10 cellular contexts compared by ENCODE assay signal in genomic region chr22:46114518-46115387, GRCh38. TPM values are rescaled to one million over a fixed set of nuclear protein-coding genes. Genes with fewer than 3 reads are reported as not detected.
A peak's percentile ranks its signal among the peaks of the same experiment; 100 is the strongest.
DNase-seq lines count a peak whose midpoint lies in the region; ATAC-seq and TF ChIP-seq lines count a peak whose summit lies in the region.
"Had no signal": no experiment of that assay in that cellular context is flagged by ENCODE, and none has a peak within 500 bp of the region (broad histone marks: within the 10 kb centered on the region; RNA-seq: fewer than 3 reads in every experiment).

No MANE protein-coding gene starts in this region.

- no peaks in the 10 kb centered on the region for H3K36me3 Mint-ChIP-seq in T-helper 17 cell (ENCODE audit: low read depth)
- no peaks in the 10 kb centered on the region for H3K36me3 Mint-ChIP-seq in activated CD4-positive, alpha-beta memory T cell treated with anti-CD3 and anti-CD28 coated beads, Interleukin-2, amount 10 ng/mL, durations not matched to agents 7 days and 5 days (ENCODE audit: low read depth)
- no peaks in the 10 kb centered on the region for H3K36me3 Mint-ChIP-seq in CD4-positive, alpha-beta T cell (ENCODE audit: low read depth)

- peak overlapping the region; percentile 41 for H3K4me3 Mint-ChIP-seq in T-helper 17 cell
- H3K4me3 Mint-ChIP-seq in activated CD4-positive, alpha-beta memory T cell treated with anti-CD3 and anti-CD28 coated beads, Interleukin-2, amount 10 ng/mL, durations not matched to agents 7 days and 5 days: no peak overlapping the region
- no peak overlapping the region for H3K4me3 Mint-ChIP-seq in CD4-positive, alpha-beta T cell
- H3K4me3 Mint-ChIP-seq: activated T-cell treated with anti-CD3 and anti-CD28 coated beads, Interleukin-2, amount 50 U/mL, for 24 hours had no signal

- no peak overlapping the region for H3K4me3 ChIP-seq in HEK293 (ENCODE audit: low read depth, low read length)
- no peak overlapping the region for H3K4me3 ChIP-seq in right atrium auricular region
- no peak overlapping the region for H3K4me3 ChIP-seq in subcutaneous abdominal adipose tissue (ENCODE audit: low read depth in 1 of 5, low read length in 5 of 5)

- peak overlapping the region; percentile 45 for H3K27ac Mint-ChIP-seq in T-helper 17 cell
- H3K27ac Mint-ChIP-seq in activated CD4-positive, alpha-beta memory T cell treated with anti-CD3 and anti-CD28 coated beads, Interleukin-2, amount 10 ng/mL, durations not matched to agents 7 days and 5 days: no peak overlapping the region
- H3K27ac Mint-ChIP-seq in CD4-positive, alpha-beta T cell: no peak overlapping the region
- H3K27ac Mint-ChIP-seq: activated T-cell treated with anti-CD3 and anti-CD28 coated beads, Interleukin-2, amount 50 U/mL, for 24 hours had no signal

- DNase-seq in T-helper 17 cell (no peak), right atrium auricular region (ENCODE audit: low spot score) (no peak), C1 segment of cervical spinal cord (lab: John Stamatoyannopoulos, UW) (no peak)
- DNase-seq in activated CD4-positive, alpha-beta memory T cell treated with anti-CD3 and anti-CD28 coated beads, Interleukin-2, amount 10 ng/mL, durations not matched to agents 7 days and 5 days: no peak
- DNase-seq in CD4-positive, alpha-beta T cell: no peak
- DNase-seq: activated T-cell treated with anti-CD3 and anti-CD28 coated beads, Interleukin-2, amount 50 U/mL, for 24 hours; NCI-H1092 treated with DMSO at 0.1 percent for 48 hours had no signal

- TF ChIP-seq CTCF in HEK293 (tag by site-specific recombination; IDR thresholded peaks at IDR 0.05): peak; percentile 66; the same call in 1 of the 2 replicates
- TF ChIP-seq CTCF in right atrium auricular region (IDR thresholded peaks at IDR 0.05): peak in 1 of 2 donors; percentile 14
- TF ChIP-seq CTCF in CD4-positive, alpha-beta T cell (IDR thresholded peaks at IDR 0.05): no peak

- POLR2A ChIA-PET in HEK293 (lab: Yijun Ruan, JAX): interaction anchor here (0.5 to 1.1 kb wide), 5 partner anchors 78 to 221 kb away, joined by 3 to 5 read pairs (median 3); partner anchors contain the start of gene TRMU
- POLR2A ChIA-PET in activated CD4-positive, alpha-beta memory T cell treated with anti-CD3 and anti-CD28 coated beads, Interleukin-2, amount 10 ng/mL, durations not matched to agents 7 days and 5 days (lab: Charles Lee): interaction anchor here (1.4 to 1.9 kb wide), 2 partner anchors 44 to 108 kb away, joined by 5 to 6 read pairs; no protein-coding TSS in a partner anchor
- POLR2A ChIA-PET in CD4-positive, alpha-beta T cell (lab: Charles Lee): interaction anchor here (0.7 to 1.1 kb wide), 5 partner anchors 45 to 112 kb away, joined by 3 to 4 read pairs (median 3); no protein-coding TSS in a partner anchor

- ATAC-seq in T-helper 17 cell (no peak), HG03378 (IDR thresholded peaks at IDR 0.05; ENCODE audit: unreplicated experiment) (no peak)
- no peak for ATAC-seq in CD4-positive, alpha-beta T cell (ENCODE audit: poor library complexity)

- H3K27ac ChIP-seq in HEK293 (ENCODE audit: extremely low read depth, low read depth, low read length): 0 out of 2 replicates have a peak overlapping the region, but pooled peaks have one; percentile 24
- H3K27ac ChIP-seq in right atrium auricular region: peak overlapping the region; percentile 79 to 80
- peak overlapping the region; percentile 77 for H3K27ac ChIP-seq in subcutaneous abdominal adipose tissue (ENCODE audit: low read depth, low read length)
- no peak overlapping the region for H3K27ac ChIP-seq in CD4-positive, alpha-beta T cell (ENCODE audit: low read depth, low read length)

- H3K4me1 ChIP-seq in HEK293 (ENCODE audit: control insufficient read depth, insufficient read depth, low read length) (no peaks in the 10 kb centered on the region), right atrium auricular region (peaks cover 0 to 77% of the 10 kb centered on the region in 2 donors), subcutaneous abdominal adipose tissue (ENCODE audit: control insufficient read depth in 5 of 5, insufficient read depth in 5 of 5, low read length in 5 of 5) (peaks cover 4 to 72% (median 68%) of the 10 kb centered on the region in 5 donors)

- H3K9ac ChIP-seq in subcutaneous abdominal adipose tissue (ENCODE audit: low read length in 5 of 5): peak overlapping the region in 2 of 5 donors; percentile 50 to 54

- H3K9me3 ChIP-seq in HEK293 (ENCODE audit: control insufficient read depth, insufficient read depth, low read depth, low read length) (no peaks in the 10 kb centered on the region), T-helper 17 cell (ENCODE audit: control insufficient read depth, low read length, poor library complexity, severe bottlenecking) (no peaks in the 10 kb centered on the region), right atrium auricular region (no peaks in the 10 kb centered on the region), subcutaneous abdominal adipose tissue (ENCODE audit: control insufficient read depth in 5 of 5, low read length in 5 of 5) (no peaks in the 10 kb centered on the region)
- no peaks in the 10 kb centered on the region for H3K9me3 ChIP-seq in CD4-positive, alpha-beta T cell (ENCODE audit: control insufficient read depth, low read length)

- H3K36me3 ChIP-seq in HEK293 (ENCODE audit: control insufficient read depth in 2 of 2, insufficient read depth in 1 of 2, low read length in 2 of 2) (peaks cover 0 to 13% of the 10 kb centered on the region in 2 experiments; a peak in 1 of 3 replicates), right atrium auricular region (peaks cover 27% of the 10 kb centered on the region), subcutaneous abdominal adipose tissue (ENCODE audit: control insufficient read depth in 5 of 5, insufficient read depth in 5 of 5, low read length in 5 of 5) (peaks cover 0 to 50% (median 38%) of the 10 kb centered on the region in 5 donors)

- H3K9me3 Mint-ChIP-seq in activated CD4-positive, alpha-beta memory T cell treated with anti-CD3 and anti-CD28 coated beads, Interleukin-2, amount 10 ng/mL, durations not matched to agents 7 days and 5 days: no peaks in the 10 kb centered on the region
- H3K9me3 Mint-ChIP-seq in CD4-positive, alpha-beta T cell: no peaks in the 10 kb centered on the region
- H3K9me3 Mint-ChIP-seq: activated T-cell treated with anti-CD3 and anti-CD28 coated beads, Interleukin-2, amount 50 U/mL, for 24 hours had no signal

- no peaks in the 10 kb centered on the region for H3K27me3 ChIP-seq in right atrium auricular region
- H3K27me3 ChIP-seq in subcutaneous abdominal adipose tissue (ENCODE audit: control insufficient read depth in 5 of 5, insufficient read depth in 4 of 5, low read length in 5 of 5): no peaks in the 10 kb centered on the region
- no peaks in the 10 kb centered on the region for H3K27me3 ChIP-seq in CD4-positive, alpha-beta T cell (ENCODE audit: control insufficient read depth, insufficient read depth, low read length)

- peaks cover 7% of the 10 kb centered on the region for H3K4me1 Mint-ChIP-seq in T-helper 17 cell
- H3K4me1 Mint-ChIP-seq in activated CD4-positive, alpha-beta memory T cell treated with anti-CD3 and anti-CD28 coated beads, Interleukin-2, amount 10 ng/mL, durations not matched to agents 7 days and 5 days: peaks cover 3% of the 10 kb centered on the region
- no peaks in the 10 kb centered on the region for H3K4me1 Mint-ChIP-seq in CD4-positive, alpha-beta T cell (ENCODE audit: low read depth)

- intact Hi-C loops in CD4-positive, alpha-beta T cell (cut with DNase I, micrococcal nuclease): loop anchor here in 1 of 2 experiments (2.0 to 10.0 kb wide), 3 partner anchors 40 to 250 kb away; no protein-coding TSS in a partner anchor

- no peaks in the 10 kb centered on the region for H3K27me3 Mint-ChIP-seq in T-helper 17 cell
- no peaks in the 10 kb centered on the region for H3K27me3 Mint-ChIP-seq in activated CD4-positive, alpha-beta memory T cell treated with anti-CD3 and anti-CD28 coated beads, Interleukin-2, amount 10 ng/mL, durations not matched to agents 7 days and 5 days
- H3K27me3 Mint-ChIP-seq in CD4-positive, alpha-beta T cell: no peaks in the 10 kb centered on the region
- H3K27me3 Mint-ChIP-seq: activated T-cell treated with anti-CD3 and anti-CD28 coated beads, Interleukin-2, amount 50 U/mL, for 24 hours had no signal

- CTCF ChIA-PET in HEK293 (lab: Yijun Ruan, JAX): interaction anchor here (0.6 to 10.8 kb wide), 14 partner anchors 10 to 537 kb away, joined by 3 to 251 read pairs (median 4); no protein-coding TSS in a partner anchor
- CTCF ChIA-PET in activated CD4-positive, alpha-beta memory T cell treated with anti-CD3 and anti-CD28 coated beads, Interleukin-2, amount 10 ng/mL, durations not matched to agents 7 days and 5 days (lab: Charles Lee): interaction anchor here (1.0 to 6.0 kb wide), 2 partner anchors 107 to 124 kb away, joined by 4 to 85 read pairs; no protein-coding TSS in a partner anchor
- CTCF ChIA-PET in CD4-positive, alpha-beta T cell (lab: Charles Lee): interaction anchor here (1.7 to 3.5 kb wide), 3 partner anchors 102 to 108 kb away, joined by 8 to 78 read pairs (median 10); no protein-coding TSS in a partner anchor

TF ChIP-seq in HEK293, 187 proteins besides CTCF, POLR2A, EP300 and RAD21 (continues in another document):
- TF ChIP-seq, protein P1, sequence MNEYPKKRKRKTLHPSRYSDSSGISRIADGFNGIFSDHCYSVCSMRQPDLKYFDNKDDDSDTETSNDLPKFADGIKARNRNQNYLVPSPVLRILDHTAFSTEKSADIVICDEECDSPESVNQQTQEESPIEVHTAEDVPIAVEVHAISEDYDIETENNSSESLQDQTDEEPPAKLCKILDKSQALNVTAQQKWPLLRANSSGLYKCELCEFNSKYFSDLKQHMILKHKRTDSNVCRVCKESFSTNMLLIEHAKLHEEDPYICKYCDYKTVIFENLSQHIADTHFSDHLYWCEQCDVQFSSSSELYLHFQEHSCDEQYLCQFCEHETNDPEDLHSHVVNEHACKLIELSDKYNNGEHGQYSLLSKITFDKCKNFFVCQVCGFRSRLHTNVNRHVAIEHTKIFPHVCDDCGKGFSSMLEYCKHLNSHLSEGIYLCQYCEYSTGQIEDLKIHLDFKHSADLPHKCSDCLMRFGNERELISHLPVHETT (tag by site-specific recombination; IDR thresholded peaks at IDR 0.05): 0 out of 2 replicates have a peak, but pooled peaks have one; percentile 40
- TF ChIP-seq ZNF211 (tag by site-specific recombination; IDR thresholded peaks at IDR 0.05; ENCODE audit: low read depth) (no peak), ZFP69B (tag by site-specific recombination; IDR thresholded peaks at IDR 0.05) (peak; percentile 48; the same call in 1 of the 2 replicates), KLF8 (tag by site-specific recombination; IDR thresholded peaks at IDR 0.05) (peak; percentile 48; the same call in 1 of the 2 replicates), KLF1 (tag by site-specific recombination; IDR thresholded peaks at IDR 0.05) (peak; percentile 24; the same call in 1 of the 2 replicates), ZNF350 (tag by site-specific recombination; IDR thresholded peaks at IDR 0.05) (no peak)

RNA-seq across cellular contexts. Expression of gene PPARA, which starts 35.6 kb away (rescaled TPM):
- total RNA-seq in T-helper 17 cell (10 to 100 TPM; 11.7 to 12.3 TPM), right atrium auricular region (10 to 100 TPM; 48.4 to 67.1 TPM)
- total RNA-seq in activated CD4-positive, alpha-beta memory T cell treated with anti-CD3 and anti-CD28 coated beads, Interleukin-2, amount 10 ng/mL, durations not matched to agents 7 days and 5 days: 10 to 100 TPM; 12.9 to 13.4 TPM
- 1 to 10 TPM; 9.1 to 9.3 TPM for total RNA-seq in CD4-positive, alpha-beta T cell
